ENCODE assay signal across 20 cellular contexts in genomic region chr13:93881418-93881817, GRCh38.
A peak's percentile ranks its signal among the peaks of the same experiment; 100 is the strongest.
DNase-seq lines count a peak whose midpoint lies in the region; ATAC-seq and TF ChIP-seq lines count a peak whose summit lies in the region.
"Had no signal": no experiment of that assay in that cellular context is flagged by ENCODE, and none has a peak within 500 bp of the region (broad histone marks: within the 10 kb centered on the region; RNA-seq: fewer than 3 reads in every experiment).

No MANE protein-coding gene starts in this region.

- DNase-seq in ELR (ENCODE audit: low read depth) (peak; percentile 61), MG63 (peak; percentile 23), fibroblast of lung (ENCODE audit: low read depth in 2 of 2) (peak; percentile 36 to 85), osteoblast (ENCODE audit: insufficient read length, low spot score, missing footprints) (peak; percentile 21), NCI-H345 treated with DMSO at 0.1 percent for 48 hours (lab: John Stamatoyannopoulos, UW; ENCODE audit: unreplicated experiment) (no peak), middle frontal gyrus (ENCODE audit: extremely low spot score, low spot score) (no peak)
- no peak for DNase-seq in stimulated activated CD4-positive, alpha-beta T cell treated with anti-CD3 and anti-CD28 coated beads, Interleukin-12 subunit alpha, Interleukin-12 subunit beta, amount 100 ng/mL, for 4 hours
- DNase-seq: BE2C; Caco-2; CD4-positive, CD25-positive, alpha-beta regulatory T cell; GOT3; Kasumi-1; NCI-H1092 treated with DMSO at 0.1 percent for 48 hours; NCI-H146; NCI-H2081; NCI-H2171 treated with DMSO at 0.1 percent for 48 hours; NCI-H446 treated with DMSO at 0.1 percent for 48 hours; Right ventricle myocardium superior; SK-N-SH had no signal

- H3K9me3 ChIP-seq in MG63 = 0 out of 2 replicates have a peak, but pooled peaks cover 2% of the 10 kb centered on the region
- no peaks in the 10 kb centered on the region for H3K9me3 ChIP-seq in fibroblast of lung (ENCODE audit: control insufficient read depth, insufficient read depth, low read depth, low read length)
- H3K9me3 ChIP-seq in osteoblast (ENCODE audit: low read depth, low read length) = no peaks in the 10 kb centered on the region
- H3K9me3 ChIP-seq: BE2C, SK-N-SH had no signal

- H3K4me1 ChIP-seq in fibroblast of lung (ENCODE audit: control insufficient read depth, extremely low read depth, insufficient read depth, low read length) = peaks cover 4% of the 10 kb centered on the region
- H3K4me1 ChIP-seq in osteoblast (ENCODE audit: insufficient read depth, low read length) = no peaks in the 10 kb centered on the region
- H3K4me1 ChIP-seq: BE2C, Caco-2 had no signal

- H3K27ac ChIP-seq in fibroblast of lung (ENCODE audit: insufficient read depth, low read length) = no peak overlapping the region
- no peak overlapping the region for H3K27ac ChIP-seq in osteoblast (ENCODE audit: low read depth, low read length)

- TF ChIP-seq CTCF in fibroblast of lung (conservative IDR thresholded peaks at IDR 0.05 in 1 of 2, IDR thresholded peaks at IDR 0.05 in 1 of 2; ENCODE audit: low read depth in 1 of 2, low read length in 2 of 2) (no peak), osteoblast (IDR thresholded peaks at IDR 0.05; ENCODE audit: extremely low read depth, low read depth, low read length) (no peak)

- H3K4me3 ChIP-seq in MG63 = no peak overlapping the region
- H3K4me3 ChIP-seq in fibroblast of lung (replicated peaks in 1 of 4; ENCODE audit: control extremely low read depth in 1 of 4, insufficient read depth in 1 of 4, low read depth in 3 of 4, low read length in 4 of 4) = no peak overlapping the region
- no peak overlapping the region for H3K4me3 ChIP-seq in osteoblast (ENCODE audit: insufficient read depth, low read length)

- H3K4me2 ChIP-seq in fibroblast of lung (ENCODE audit: extremely low read depth, insufficient read depth, low read length) (no peak overlapping the region), osteoblast (ENCODE audit: insufficient read depth, low read length) (no peak overlapping the region)
- H3K4me2 ChIP-seq: SK-N-SH had no signal

- no peaks in the 10 kb centered on the region for H4K20me1 ChIP-seq in fibroblast of lung (ENCODE audit: control insufficient read depth, extremely low read depth, insufficient read depth, low read length)
- H4K20me1 ChIP-seq in osteoblast (ENCODE audit: insufficient read depth, low read length) = no peaks in the 10 kb centered on the region

- H3K79me2 ChIP-seq in fibroblast of lung (ENCODE audit: control insufficient read depth, insufficient read depth, low read length) (no peaks in the 10 kb centered on the region), osteoblast (ENCODE audit: insufficient read depth, low read length) (no peaks in the 10 kb centered on the region)

- H2AFZ ChIP-seq in fibroblast of lung (ENCODE audit: low read length) (no peak overlapping the region), osteoblast (ENCODE audit: low read length) (no peak overlapping the region)

- no peak for ATAC-seq in HG03439 (IDR thresholded peaks at IDR 0.05; ENCODE audit: unreplicated experiment)

- H3K36me3 ChIP-seq in MG63 (no peaks in the 10 kb centered on the region), fibroblast of lung (ENCODE audit: control insufficient read depth, insufficient read depth, low read length) (no peaks in the 10 kb centered on the region), osteoblast (ENCODE audit: insufficient read depth, low read length) (no peaks in the 10 kb centered on the region)
- H3K36me3 ChIP-seq: BE2C had no signal

- H3K27me3 ChIP-seq in MG63 (no peaks in the 10 kb centered on the region), fibroblast of lung (ENCODE audit: control insufficient read depth, insufficient read depth, low read length) (no peaks in the 10 kb centered on the region), osteoblast (ENCODE audit: insufficient read depth, low read length) (no peaks in the 10 kb centered on the region)
- H3K27me3 ChIP-seq: BE2C had no signal

- no peak overlapping the region for H3K9ac ChIP-seq in fibroblast of lung (ENCODE audit: insufficient read depth, low read length)
- H3K9ac ChIP-seq: SK-N-SH had no signal

Comparison
In these comparisons a context has a peak if more than half of its experiments do, and no peak if none do; other contexts are left out.
1. DNase-seq: peak in ELR (single experiment), MG63 (single experiment), fibroblast of lung (2 of 2) and osteoblast (single experiment); none in stimulated activated CD4-positive, alpha-beta T cell treated with anti-CD3 and anti-CD28 coated beads, Interleukin-12 subunit alpha, Interleukin-12 subunit beta, amount 100 ng/mL, for 4 hours (single experiment), NCI-H345 treated with DMSO at 0.1 percent for 48 hours (single experiment) and middle frontal gyrus (single experiment).